ENCODE assay signal across 21 cellular contexts in genomic region chr11:12436266-12436665, GRCh38. TPM values are rescaled to one million over a fixed set of nuclear protein-coding genes. Genes with fewer than 3 reads are reported as not detected.
A peak's percentile ranks its signal among the peaks of the same experiment; 100 is the strongest.
DNase-seq lines count a peak whose midpoint lies in the region; ATAC-seq and TF ChIP-seq lines count a peak whose summit lies in the region.
"Had no signal": no experiment of that assay in that cellular context is flagged by ENCODE, and none has a peak within 500 bp of the region (broad histone marks: within the 10 kb centered on the region; RNA-seq: fewer than 3 reads in every experiment).

No MANE protein-coding gene starts in this region.

- peak; percentile 71 to 76 for ATAC-seq in left cardiac atrium
- no peak for ATAC-seq in GM18861 (IDR thresholded peaks at IDR 0.05; ENCODE audit: unreplicated experiment)
- no peak for ATAC-seq in GM19452 (IDR thresholded peaks at IDR 0.05; ENCODE audit: unreplicated experiment)
- ATAC-seq: GM12878, PC-3 had no signal

- intact Hi-C loops in left cardiac atrium (cut with DNase I): no loop called here
- intact Hi-C loops in vagina (cut with DNase I): no loop called here

- DNase-seq in coronary artery (ENCODE audit: low spot score) (no peak), left cardiac atrium (no peak), vagina (ENCODE audit: extremely low spot score in 2 of 2) (no peak), NCI-H526 treated with DMSO at 0.1 percent for 48 hours (lab: John Stamatoyannopoulos, UW) (no peak)
- DNase-seq: CD4-positive, alpha-beta memory T cell; DMS53; EL; H7; MV-4-11; NCI-H1694 treated with DMSO at 0.1 percent for 48 hours; NCI-H2107; NCI-H510A; NCI-H774; PC-3; RPMI8226 had no signal

- peak overlapping the region; percentile 84 to 93 for H3K27ac ChIP-seq in coronary artery
- H3K27ac ChIP-seq in rectal smooth muscle tissue (ENCODE audit: low read depth, low read length): peak overlapping the region; percentile 99
- H3K27ac ChIP-seq in vagina: peak overlapping the region; percentile 91
- H3K27ac ChIP-seq: BLaER1, KMS-11 had no signal

- H3K27me3 ChIP-seq in rectal smooth muscle tissue (ENCODE audit: control insufficient read depth, insufficient read depth, low read length) (no peaks in the 10 kb centered on the region), vagina (no peaks in the 10 kb centered on the region)
- H3K27me3 ChIP-seq: BLaER1 had no signal

- no peak overlapping the region for H3K4me3 ChIP-seq in coronary artery
- no peak overlapping the region for H3K4me3 ChIP-seq in rectal smooth muscle tissue (ENCODE audit: low read length)
- H3K4me3 ChIP-seq in vagina: no peak overlapping the region
- H3K4me3 ChIP-seq: BLaER1, GM12878 had no signal

- no peak for TF ChIP-seq POLR2A in vagina (IDR thresholded peaks at IDR 0.05)

- H3K36me3 ChIP-seq in rectal smooth muscle tissue (ENCODE audit: control insufficient read depth, insufficient read depth, low read length) (no peaks in the 10 kb centered on the region), vagina (no peaks in the 10 kb centered on the region)
- H3K36me3 ChIP-seq: BLaER1 had no signal

- no peak overlapping the region for H3K9ac ChIP-seq in rectal smooth muscle tissue (ENCODE audit: low read length)
- H3K9ac ChIP-seq: BLaER1, KMS-11 had no signal

- no peak for TF ChIP-seq CTCF in coronary artery (IDR thresholded peaks at IDR 0.05)
- no peak for TF ChIP-seq CTCF in vagina (IDR thresholded peaks at IDR 0.05)

- H3K4me1 ChIP-seq in rectal smooth muscle tissue (ENCODE audit: control insufficient read depth, insufficient read depth, low read length) (peaks cover 53% of the 10 kb centered on the region), vagina (peaks cover 65% of the 10 kb centered on the region)

- H3K9me3 ChIP-seq in vagina: no peaks in the 10 kb centered on the region

RNA-seq across cellular contexts. Expression of gene PARVA, which starts 58.9 kb away (rescaled TPM):
- total RNA-seq in left cardiac atrium (100 to 1,000 TPM in 1 of 2 donors, 10 to 100 TPM in 1; 66.5 to 105 TPM), vagina (51.1 TPM)

Comparison
In these comparisons a context has a peak if more than half of its experiments do, and no peak if none do; other contexts are left out.
1. ATAC-seq: peak in left cardiac atrium (2 of 2); none in GM18861 (single experiment) and GM19452 (single experiment).
2. Peak in every context shown above with its lines, with median percentiles within 50 percentile points of each other: H3K27ac ChIP-seq.